In the genomic region with DNA sequence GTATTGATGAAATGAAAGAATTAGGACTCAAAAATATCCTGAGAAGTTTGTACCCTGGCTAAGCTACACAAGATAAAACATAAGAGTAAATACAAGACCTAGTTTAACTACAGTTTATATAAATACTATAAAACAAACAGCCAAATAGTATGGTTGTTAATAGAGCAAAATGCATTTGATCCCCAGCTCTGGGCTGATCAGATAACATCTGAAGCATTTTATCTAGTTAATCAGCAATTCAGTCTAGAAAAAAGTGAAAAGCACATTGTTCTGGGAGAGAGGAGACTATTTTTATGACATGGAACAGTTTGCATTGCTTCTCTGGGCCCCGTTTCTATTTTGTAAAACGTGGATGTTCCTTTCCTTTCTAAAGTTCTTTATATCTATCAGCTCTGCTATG, we compare ENCODE assay signal across 1 cellular context.
TF ChIP-seq lines count a peak whose summit lies in the region.

No MANE protein-coding gene starts in this region.

TF ChIP-seq in GM23338, 12 proteins besides CTCF, POLR2A, EP300 and RAD21 (continued from another document):
- TF ChIP-seq, protein P1, sequence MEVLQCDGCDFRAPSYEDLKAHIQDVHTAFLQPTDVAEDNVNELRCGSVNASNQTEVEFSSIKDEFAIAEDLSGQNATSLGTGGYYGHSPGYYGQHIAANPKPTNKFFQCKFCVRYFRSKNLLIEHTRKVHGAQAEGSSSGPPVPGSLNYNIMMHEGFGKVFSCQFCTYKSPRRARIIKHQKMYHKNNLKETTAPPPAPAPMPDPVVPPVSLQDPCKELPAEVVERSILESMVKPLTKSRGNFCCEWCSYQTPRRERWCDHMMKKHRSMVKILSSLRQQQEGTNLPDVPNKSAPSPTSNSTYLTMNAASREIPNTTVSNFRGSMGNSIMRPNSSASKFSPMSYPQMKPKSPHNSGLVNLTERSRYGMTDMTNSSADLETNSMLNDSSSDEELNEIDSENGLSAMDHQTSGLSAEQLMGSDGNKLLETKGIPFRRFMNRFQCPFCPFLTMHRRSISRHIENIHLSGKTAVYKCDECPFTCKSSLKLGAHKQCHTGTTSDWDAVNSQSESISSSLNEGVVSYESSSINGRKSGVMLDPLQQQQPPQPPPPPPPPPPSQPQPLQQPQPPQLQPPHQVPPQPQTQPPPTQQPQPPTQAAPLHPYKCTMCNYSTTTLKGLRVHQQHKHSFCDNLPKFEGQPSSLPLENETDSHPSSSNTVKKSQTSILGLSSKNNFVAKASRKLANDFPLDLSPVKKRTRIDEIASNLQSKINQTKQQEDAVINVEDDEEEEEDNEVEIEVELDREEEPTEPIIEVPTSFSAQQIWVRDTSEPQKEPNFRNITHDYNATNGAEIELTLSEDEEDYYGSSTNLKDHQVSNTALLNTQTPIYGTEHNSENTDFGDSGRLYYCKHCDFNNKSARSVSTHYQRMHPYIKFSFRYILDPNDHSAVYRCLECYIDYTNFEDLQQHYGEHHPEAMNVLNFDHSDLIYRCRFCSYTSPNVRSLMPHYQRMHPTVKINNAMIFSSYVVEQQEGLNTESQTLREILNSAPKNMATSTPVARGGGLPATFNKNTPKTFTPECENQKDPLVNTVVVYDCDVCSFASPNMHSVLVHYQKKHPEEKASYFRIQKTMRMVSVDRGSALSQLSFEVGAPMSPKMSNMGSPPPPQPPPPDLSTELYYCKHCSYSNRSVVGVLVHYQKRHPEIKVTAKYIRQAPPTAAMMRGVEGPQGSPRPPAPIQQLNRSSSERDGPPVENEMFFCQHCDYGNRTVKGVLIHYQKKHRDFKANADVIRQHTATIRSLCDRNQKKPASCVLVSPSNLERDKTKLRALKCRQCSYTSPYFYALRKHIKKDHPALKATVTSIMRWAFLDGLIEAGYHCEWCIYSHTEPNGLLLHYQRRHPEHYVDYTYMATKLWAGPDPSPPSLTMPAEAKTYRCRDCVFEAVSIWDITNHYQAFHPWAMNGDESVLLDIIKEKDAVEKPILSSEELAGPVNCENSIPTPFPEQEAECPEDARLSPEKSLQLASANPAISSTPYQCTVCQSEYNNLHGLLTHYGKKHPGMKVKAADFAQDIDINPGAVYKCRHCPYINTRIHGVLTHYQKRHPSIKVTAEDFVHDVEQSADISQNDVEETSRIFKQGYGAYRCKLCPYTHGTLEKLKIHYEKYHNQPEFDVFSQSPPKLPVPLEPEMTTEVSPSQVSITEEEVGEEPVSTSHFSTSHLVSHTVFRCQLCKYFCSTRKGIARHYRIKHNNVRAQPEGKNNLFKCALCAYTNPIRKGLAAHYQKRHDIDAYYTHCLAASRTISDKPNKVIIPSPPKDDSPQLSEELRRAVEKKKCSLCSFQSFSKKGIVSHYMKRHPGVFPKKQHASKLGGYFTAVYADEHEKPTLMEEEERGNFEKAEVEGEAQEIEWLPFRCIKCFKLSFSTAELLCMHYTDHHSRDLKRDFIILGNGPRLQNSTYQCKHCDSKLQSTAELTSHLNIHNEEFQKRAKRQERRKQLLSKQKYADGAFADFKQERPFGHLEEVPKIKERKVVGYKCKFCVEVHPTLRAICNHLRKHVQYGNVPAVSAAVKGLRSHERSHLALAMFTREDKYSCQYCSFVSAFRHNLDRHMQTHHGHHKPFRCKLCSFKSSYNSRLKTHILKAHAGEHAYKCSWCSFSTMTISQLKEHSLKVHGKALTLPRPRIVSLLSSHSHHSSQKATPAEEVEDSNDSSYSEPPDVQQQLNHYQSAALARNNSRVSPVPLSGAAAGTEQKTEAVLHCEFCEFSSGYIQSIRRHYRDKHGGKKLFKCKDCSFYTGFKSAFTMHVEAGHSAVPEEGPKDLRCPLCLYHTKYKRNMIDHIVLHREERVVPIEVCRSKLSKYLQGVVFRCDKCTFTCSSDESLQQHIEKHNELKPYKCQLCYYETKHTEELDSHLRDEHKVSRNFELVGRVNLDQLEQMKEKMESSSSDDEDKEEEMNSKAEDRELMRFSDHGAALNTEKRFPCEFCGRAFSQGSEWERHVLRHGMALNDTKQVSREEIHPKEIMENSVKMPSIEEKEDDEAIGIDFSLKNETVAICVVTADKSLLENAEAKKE (CRISPR knock-in tag; IDR thresholded peaks at IDR 0.05), result no peak
- TF ChIP-seq EZH2 (IDR thresholded peaks at IDR 0.05; ENCODE audit: low read depth, unreplicated experiment), result no peak
